In genomic region chr19:10654610-10655456, GRCh38 we compare ENCODE assay signal across 8 cellular contexts. TPM values are rescaled to one million over a fixed set of nuclear protein-coding genes. Genes with fewer than 3 reads are reported as not detected.
DNase-seq lines count a peak whose midpoint lies in the region; ATAC-seq and TF ChIP-seq lines count a peak whose summit lies in the region.

No MANE protein-coding gene starts in this region.

- H3K9me3 Mint-ChIP-seq in stimulated activated naive B cell treated with anti-CD40 and anti-IgM and Interleukin-4, amounts not matched to agents 10 μg/mL and 1 μg/mL and 100 μg/mL, for 72 hours = no peaks in the 10 kb centered on the region

- H3K4me3 Mint-ChIP-seq in stimulated activated naive B cell treated with anti-CD40 and anti-IgM and Interleukin-4, amounts not matched to agents 10 μg/mL and 1 μg/mL and 100 μg/mL, for 72 hours = peak overlapping the region; percentile 92 to 95

- no peak for TF ChIP-seq CTCF in GM12875 (IDR thresholded peaks at IDR 0.05; ENCODE audit: borderline replicate concordance, insufficient read depth, low read depth, low read length)

- H3K27ac Mint-ChIP-seq in stimulated activated naive B cell treated with anti-CD40 and anti-IgM and Interleukin-4, amounts not matched to agents 10 μg/mL and 1 μg/mL and 100 μg/mL, for 72 hours = peak overlapping the region; percentile 99

- peaks cover 29 to 36% of the 10 kb centered on the region in 2 donors for H3K36me3 Mint-ChIP-seq in stimulated activated naive B cell treated with anti-CD40 and anti-IgM and Interleukin-4, amounts not matched to agents 10 μg/mL and 1 μg/mL and 100 μg/mL, for 72 hours

- no peaks in the 10 kb centered on the region for H3K27me3 Mint-ChIP-seq in stimulated activated naive B cell treated with anti-CD40 and anti-IgM and Interleukin-4, amounts not matched to agents 10 μg/mL and 1 μg/mL and 100 μg/mL, for 72 hours

- H3K4me1 Mint-ChIP-seq in stimulated activated naive B cell treated with anti-CD40 and anti-IgM and Interleukin-4, amounts not matched to agents 10 μg/mL and 1 μg/mL and 100 μg/mL, for 72 hours = peaks cover 23 to 44% of the 10 kb centered on the region in 2 donors

- DNase-seq in NCI-H2227 (lab: John Stamatoyannopoulos, UW; ENCODE audit: unreplicated experiment) (peak; percentile 73), epidermal melanocyte (ENCODE audit: insufficient read length, low spot score) (peak; percentile 64), mucosa of gallbladder (ENCODE audit: low spot score) (peak; percentile 22), GOT3 (lab: John Stamatoyannopoulos, UW) (no peak)
- peak; percentile 77 for DNase-seq in activated CD8-positive, alpha-beta memory T cell treated with anti-CD3 and anti-CD28 coated beads for 24 hours
- no peak for DNase-seq in stimulated activated naive B cell treated with anti-CD40 and anti-IgM and Interleukin-4, amounts not matched to agents 10 μg/mL and 1 μg/mL and 100 μg/mL, for 72 hours

- H3K4me3 ChIP-seq in GM12875 (ENCODE audit: low read depth, low read length) = peak overlapping the region; percentile 76

- ATAC-seq in HG02840 (IDR thresholded peaks at IDR 0.05; ENCODE audit: low FRiP score, unreplicated experiment) = peak; percentile 20
- peak; percentile 10 to 14 for ATAC-seq in stimulated activated naive B cell treated with anti-CD40 and anti-IgM and Interleukin-4, amounts not matched to agents 10 μg/mL and 1 μg/mL and 100 μg/mL, for 72 hours (replicated peaks)

RNA-seq across cellular contexts. Expression of gene ILF3, which starts 0.7 kb away (rescaled TPM):
- total RNA-seq in mucosa of gallbladder = 162 TPM

RNA-seq across cellular contexts. Expression of gene SLC44A2, which starts 29.5 kb away (rescaled TPM):
- total RNA-seq in mucosa of gallbladder = 223 TPM

RNA-seq across cellular contexts. Expression of gene QTRT1, which starts 46.4 kb away (rescaled TPM):
- total RNA-seq in mucosa of gallbladder = 48.2 TPM

Comparison
In these comparisons a context has a peak if more than half of its experiments do, and no peak if none do; other contexts are left out.
1. DNase-seq: peak in NCI-H2227 (single experiment), activated CD8-positive, alpha-beta memory T cell treated with anti-CD3 and anti-CD28 coated beads for 24 hours (single experiment), epidermal melanocyte (single experiment) and mucosa of gallbladder (single experiment); none in stimulated activated naive B cell treated with anti-CD40 and anti-IgM and Interleukin-4, amounts not matched to agents 10 μg/mL and 1 μg/mL and 100 μg/mL, for 72 hours (single experiment) and GOT3 (single experiment).